Comparison of ENCODE assay signal across 30 cellular contexts in genomic region chr10:70155255-70155838, GRCh38. TPM values are rescaled to one million over a fixed set of nuclear protein-coding genes. Genes with fewer than 3 reads are reported as not detected.
DNase-seq lines count a peak whose midpoint lies in the region; ATAC-seq and TF ChIP-seq lines count a peak whose summit lies in the region.
"Had no signal": no experiment of that assay in that cellular context is flagged by ENCODE, and none has a peak within 500 bp of the region (broad histone marks: within the 10 kb centered on the region; RNA-seq: fewer than 3 reads in every experiment).

No MANE protein-coding gene starts in this region.

- intact Hi-C loops in activated naive CD4-positive, alpha-beta T cell treated with anti-CD3 and anti-CD28 coated beads for 36 hours (cut with micrococcal nuclease): no loop called here
- intact Hi-C loops in thyroid gland (cut with DNase I): no loop called here

- peak overlapping the region; percentile 41 for H3K27ac Mint-ChIP-seq in activated naive CD4-positive, alpha-beta T cell treated with anti-CD3 and anti-CD28 coated beads for 36 hours
- H3K27ac Mint-ChIP-seq in GM23338: peak overlapping the region; percentile 33; the same call in 1 of the 2 replicates
- H3K27ac Mint-ChIP-seq in activated naive CD8-positive, alpha-beta T cell treated with anti-CD3 and anti-CD28 coated beads, Interleukin-2, amount 50 U/mL, for 24 hours: peak overlapping the region; percentile 12
- peak overlapping the region in 8 of 10 donors; percentile 3 to 83 (median 47) for H3K27ac Mint-ChIP-seq in naive thymus-derived CD8-positive, alpha-beta T cell
- H3K27ac Mint-ChIP-seq: activated CD4-positive, alpha-beta T cell treated with anti-CD3 and anti-CD28 coated beads, Interleukin-2, amount 10 ng/mL, durations not matched to agents 24 days and 14 days; neural progenitor cell had no signal

- H3F3A ChIP-seq in GM23338 (replicated peaks; ENCODE audit: low read depth): no peaks in the 10 kb centered on the region

- H3K4me1 ChIP-seq in GM23338 (ENCODE audit: insufficient read depth): peaks cover 6% of the 10 kb centered on the region
- no peaks in the 10 kb centered on the region for H3K4me1 ChIP-seq in thyroid gland

- no peak overlapping the region for H3K4me3 Mint-ChIP-seq in activated naive CD4-positive, alpha-beta T cell treated with anti-CD3 and anti-CD28 coated beads for 36 hours
- H3K4me3 Mint-ChIP-seq in GM23338: no peak overlapping the region
- no peak overlapping the region for H3K4me3 Mint-ChIP-seq in activated naive CD8-positive, alpha-beta T cell treated with anti-CD3 and anti-CD28 coated beads, Interleukin-2, amount 50 U/mL, for 24 hours
- no peak overlapping the region for H3K4me3 Mint-ChIP-seq in naive thymus-derived CD8-positive, alpha-beta T cell
- H3K4me3 Mint-ChIP-seq: activated CD4-positive, alpha-beta T cell treated with anti-CD3 and anti-CD28 coated beads, Interleukin-2, amount 10 ng/mL, durations not matched to agents 24 days and 14 days; H9; neural progenitor cell; stimulated activated naive CD8-positive, alpha-beta T cell treated with anti-CD3 and anti-CD28 coated beads, Interleukin-15, amount 100 ng/mL, for 72 hours had no signal

- H3K36me3 ChIP-seq in GM23338 (ENCODE audit: insufficient read depth) (peaks cover 19% of the 10 kb centered on the region; the same call in 1 of the 2 replicates), thyroid gland (peaks cover 43 to 56% of the 10 kb centered on the region in 2 donors)

- no peaks in the 10 kb centered on the region for H3K27me3 Mint-ChIP-seq in activated naive CD4-positive, alpha-beta T cell treated with anti-CD3 and anti-CD28 coated beads for 36 hours (ENCODE audit: low read depth)
- no peaks in the 10 kb centered on the region for H3K27me3 Mint-ChIP-seq in GM23338 (ENCODE audit: insufficient read depth, low read depth, poor library complexity)
- H3K27me3 Mint-ChIP-seq in activated naive CD8-positive, alpha-beta T cell treated with anti-CD3 and anti-CD28 coated beads, Interleukin-2, amount 50 U/mL, for 24 hours: no peaks in the 10 kb centered on the region
- H3K27me3 Mint-ChIP-seq in naive thymus-derived CD8-positive, alpha-beta T cell: no peaks in the 10 kb centered on the region
- H3K27me3 Mint-ChIP-seq: activated CD4-positive, alpha-beta T cell treated with anti-CD3 and anti-CD28 coated beads, Interleukin-2, amount 10 ng/mL, durations not matched to agents 24 days and 14 days; CD8-positive, alpha-beta memory T cell; stimulated activated naive CD8-positive, alpha-beta T cell treated with anti-CD3 and anti-CD28 coated beads, Interleukin-15, amount 100 ng/mL, for 72 hours had no signal

- no peak for TF ChIP-seq POLR2A in thyroid gland (IDR thresholded peaks at IDR 0.05)

- H3K4me3 ChIP-seq in GM23338: no peak overlapping the region
- H3K4me3 ChIP-seq in thyroid gland (replicated peaks in 1 of 3): no peak overlapping the region
- H3K4me3 ChIP-seq: A549, adrenal gland, gastrocnemius medialis, neural progenitor cell, pancreas, smooth muscle cell, thoracic aorta had no signal

- H3K27me3 ChIP-seq in GM23338 (ENCODE audit: insufficient read depth) (no peaks in the 10 kb centered on the region), thyroid gland (no peaks in the 10 kb centered on the region)
- H3K27me3 ChIP-seq: adrenal gland, gastrocnemius medialis, neural progenitor cell, pancreas had no signal

- CTCF ChIA-PET in activated naive CD4-positive, alpha-beta T cell treated with anti-CD3 and anti-CD28 coated beads for 36 hours (lab: Charles Lee): interaction anchor here (1.0 to 2.0 kb wide), 3 partner anchors 8 to 39 kb away, joined by 3 to 12 read pairs (median 7); partner anchors contain the start of gene TYSND1

- H2AFZ ChIP-seq in GM23338: no peak overlapping the region
- H2AFZ ChIP-seq: neural progenitor cell had no signal

- H4K20me1 ChIP-seq in GM23338 (replicated peaks; ENCODE audit: insufficient read depth): peaks cover 2% of the 10 kb centered on the region; the same call in 1 of the 2 replicates

- peaks cover 58% of the 10 kb centered on the region for H3K36me3 Mint-ChIP-seq in activated naive CD4-positive, alpha-beta T cell treated with anti-CD3 and anti-CD28 coated beads for 36 hours (ENCODE audit: low read depth)
- peaks cover 71% of the 10 kb centered on the region for H3K36me3 Mint-ChIP-seq in GM23338 (ENCODE audit: low read depth)
- H3K36me3 Mint-ChIP-seq in activated naive CD8-positive, alpha-beta T cell treated with anti-CD3 and anti-CD28 coated beads, Interleukin-2, amount 50 U/mL, for 24 hours (ENCODE audit: low read depth): peaks cover 76% of the 10 kb centered on the region
- H3K36me3 Mint-ChIP-seq in naive thymus-derived CD8-positive, alpha-beta T cell: peaks cover 0 to 98% (median 34%) of the 10 kb centered on the region in 3 donors

- POLR2A ChIA-PET in naive thymus-derived CD8-positive, alpha-beta T cell (lab: Charles Lee): interaction anchor here (0.7 to 1.3 kb wide), 2 partner anchors 40 to 43 kb away, joined by 3 to 4 read pairs; no protein-coding TSS in a partner anchor

- WGBS in thyroid gland, 2 donors: 63 to 65% methylated on average over 3 of the region's 3 CpGs

- no peak for DNase-seq in activated naive CD4-positive, alpha-beta T cell treated with anti-CD3 and anti-CD28 coated beads for 36 hours
- no peak for DNase-seq in activated naive CD4-positive, alpha-beta T cell (lab: John Stamatoyannopoulos, UW)
- peak; percentile 46 for DNase-seq in GM23338 (ENCODE audit: low spot score)
- no peak for DNase-seq in activated naive CD8-positive, alpha-beta T cell treated with anti-CD3 and anti-CD28 coated beads, Interleukin-2, amount 50 U/mL, for 24 hours
- DNase-seq in naive thymus-derived CD8-positive, alpha-beta T cell: no peak
- DNase-seq in thyroid gland: no peak
- DNase-seq: activated CD4-positive, alpha-beta T cell treated with anti-CD3 and anti-CD28 coated beads, Interleukin-2, amount 10 ng/mL, durations not matched to agents 24 days and 14 days; adrenal gland; AML-193; CD8-positive, alpha-beta memory T cell; DMS153; gastrocnemius medialis; H9; hypothalamus; left cardiac atrium; MM.1S; NCI-H1930; NCI-H510A treated with DMSO at 0.1 percent for 48 hours; pancreas; retina; stimulated activated naive CD8-positive, alpha-beta T cell treated with anti-CD3 and anti-CD28 coated beads, Interleukin-15, amount 100 ng/mL, for 72 hours; T-helper 9 cell had no signal

- H3K9me3 ChIP-seq in thyroid gland: no peaks in the 10 kb centered on the region
- H3K9me3 ChIP-seq: A549, adrenal gland, gastrocnemius medialis, pancreas, thoracic aorta had no signal

- TF ChIP-seq CTCF in GM23338 (conservative IDR thresholded peaks at IDR 0.05; ENCODE audit: low read depth in 2 of 2) (no peak), thyroid gland (IDR thresholded peaks at IDR 0.05) (no peak)

- H3K79me2 ChIP-seq in GM23338 (replicated peaks; ENCODE audit: insufficient read depth): peaks cover 15% of the 10 kb centered on the region

- ATAC-seq in GM23338: no peak
- ATAC-seq in activated naive CD8-positive, alpha-beta T cell treated with anti-CD3 and anti-CD28 coated beads, Interleukin-2, amount 50 U/mL, for 24 hours: no peak
- ATAC-seq in naive thymus-derived CD8-positive, alpha-beta T cell: no peak
- no peak for ATAC-seq in activated CD4-positive, CD25-positive, alpha-beta regulatory T cell treated with anti-CD3 and anti-CD28 coated beads, Interleukin-2, amount 50 U/mL, for 24 hours
- no peak for ATAC-seq in GM18858 (IDR thresholded peaks at IDR 0.05; ENCODE audit: unreplicated experiment)
- ATAC-seq: A549; gastrocnemius medialis; left cardiac atrium; stimulated activated naive CD8-positive, alpha-beta T cell treated with anti-CD3 and anti-CD28 coated beads, Interleukin-15, amount 100 ng/mL, for 72 hours had no signal

- H3K9me2 ChIP-seq in GM23338 (ENCODE audit: insufficient read depth): no peaks in the 10 kb centered on the region

- peaks cover 17% of the 10 kb centered on the region for H3K4me1 Mint-ChIP-seq in activated naive CD4-positive, alpha-beta T cell treated with anti-CD3 and anti-CD28 coated beads for 36 hours (ENCODE audit: low read depth)
- H3K4me1 Mint-ChIP-seq in GM23338: peaks cover 12% of the 10 kb centered on the region; the same call in 2 of the 3 replicates
- H3K4me1 Mint-ChIP-seq in activated naive CD8-positive, alpha-beta T cell treated with anti-CD3 and anti-CD28 coated beads, Interleukin-2, amount 50 U/mL, for 24 hours: peaks cover 5% of the 10 kb centered on the region
- peaks cover 12 to 28% (median 22%) of the 10 kb centered on the region in 4 donors for H3K4me1 Mint-ChIP-seq in naive thymus-derived CD8-positive, alpha-beta T cell
- H3K4me1 Mint-ChIP-seq: neural progenitor cell had no signal

- H3K4me2 ChIP-seq in GM23338: peak overlapping the region; percentile 15; the same call in 1 of the 2 replicates
- H3K4me2 ChIP-seq: A549, KMS-11, neural progenitor cell, smooth muscle cell had no signal

- H3K27ac ChIP-seq in GM23338 (ENCODE audit: low read depth) (peak overlapping the region; percentile 76), thyroid gland (no peak overlapping the region)
- H3K27ac ChIP-seq: A549, adrenal gland, gastrocnemius medialis, KMS-11, pancreas, thoracic aorta, VCaP had no signal

- H3K9me3 Mint-ChIP-seq in activated naive CD4-positive, alpha-beta T cell treated with anti-CD3 and anti-CD28 coated beads for 36 hours: no peaks in the 10 kb centered on the region
- H3K9me3 Mint-ChIP-seq in GM23338: no peaks in the 10 kb centered on the region
- H3K9me3 Mint-ChIP-seq in activated naive CD8-positive, alpha-beta T cell treated with anti-CD3 and anti-CD28 coated beads, Interleukin-2, amount 50 U/mL, for 24 hours: no peaks in the 10 kb centered on the region
- no peaks in the 10 kb centered on the region for H3K9me3 Mint-ChIP-seq in naive thymus-derived CD8-positive, alpha-beta T cell
- H3K9me3 Mint-ChIP-seq: activated CD4-positive, alpha-beta T cell treated with anti-CD3 and anti-CD28 coated beads, Interleukin-2, amount 10 ng/mL, durations not matched to agents 24 days and 14 days; CD8-positive, alpha-beta memory T cell; H9; neural progenitor cell; stimulated activated naive CD8-positive, alpha-beta T cell treated with anti-CD3 and anti-CD28 coated beads, Interleukin-15, amount 100 ng/mL, for 72 hours had no signal

RNA-seq across cellular contexts. Expression of gene TYSND1, which starts 8.8 kb away (rescaled TPM):
- total RNA-seq in activated naive CD4-positive, alpha-beta T cell treated with anti-CD3 and anti-CD28 coated beads for 36 hours: 10 to 100 TPM; 12.5 to 13.0 TPM
- total RNA-seq in GM23338 (2014; rRNA removed; shearing (Covaris generic)): 14.1 and 19.5 TPM in 2 replicates
- 5.2 and 5.4 TPM in 2 replicates for polyA plus RNA-seq in GM23338 (2016; fragmentation: Nextera tagmentation; extraction: Ambion mirVana)
- 10 to 100 TPM; 34.5 to 35.3 TPM for total RNA-seq in naive thymus-derived CD8-positive, alpha-beta T cell
- polyA plus RNA-seq in naive thymus-derived CD8-positive, alpha-beta T cell: 10 to 100 TPM; 23.0 to 28.8 (median 24.3) TPM
- total RNA-seq in thyroid gland: 10 to 100 TPM; 17.1 to 31.2 (median 25.1) TPM

RNA-seq across cellular contexts. Expression of gene SAR1A, which starts 15.0 kb away (rescaled TPM):
- total RNA-seq in activated naive CD4-positive, alpha-beta T cell treated with anti-CD3 and anti-CD28 coated beads for 36 hours: 100 to 1,000 TPM; 101 to 109 TPM
- total RNA-seq in GM23338 (2014; rRNA removed; shearing (Covaris generic)): 71.5 and 84.8 TPM in 2 replicates
- 58.1 and 68.1 TPM in 2 replicates for polyA plus RNA-seq in GM23338 (2016; fragmentation: Nextera tagmentation; extraction: Ambion mirVana)
- total RNA-seq in naive thymus-derived CD8-positive, alpha-beta T cell: 10 to 100 TPM; 91.7 to 94.7 TPM
- 10 to 100 TPM; 18.7 to 37.3 (median 21.5) TPM for polyA plus RNA-seq in naive thymus-derived CD8-positive, alpha-beta T cell
- 100 to 1,000 TPM in 3 of 4 donors, 10 to 100 TPM in 1; 99.6 to 125 (median 103) TPM for total RNA-seq in thyroid gland

RNA-seq across cellular contexts. Expression of gene AIFM2, which starts 22.7 kb away (rescaled TPM):
- 1 to 10 TPM; 3.0 to 3.3 TPM for total RNA-seq in activated naive CD4-positive, alpha-beta T cell treated with anti-CD3 and anti-CD28 coated beads for 36 hours
- 3.1 and 3.2 TPM in 2 replicates for total RNA-seq in GM23338 (2014; rRNA removed; shearing (Covaris generic))
- 1.7 and 3.6 TPM in 2 replicates for polyA plus RNA-seq in GM23338 (2016; fragmentation: Nextera tagmentation; extraction: Ambion mirVana)
- 1 to 10 TPM; 4.7 to 6.2 TPM for total RNA-seq in naive thymus-derived CD8-positive, alpha-beta T cell
- 1 to 10 TPM in 2 of 3 donors, under 1 TPM in 1; 0.80 to 1.5 (median 1.3) TPM for polyA plus RNA-seq in naive thymus-derived CD8-positive, alpha-beta T cell
- 10 to 100 TPM; 22.0 to 38.3 (median 31.1) TPM for total RNA-seq in thyroid gland
